Comparison of ENCODE assay signal across 8 cellular contexts in the genomic region with DNA sequence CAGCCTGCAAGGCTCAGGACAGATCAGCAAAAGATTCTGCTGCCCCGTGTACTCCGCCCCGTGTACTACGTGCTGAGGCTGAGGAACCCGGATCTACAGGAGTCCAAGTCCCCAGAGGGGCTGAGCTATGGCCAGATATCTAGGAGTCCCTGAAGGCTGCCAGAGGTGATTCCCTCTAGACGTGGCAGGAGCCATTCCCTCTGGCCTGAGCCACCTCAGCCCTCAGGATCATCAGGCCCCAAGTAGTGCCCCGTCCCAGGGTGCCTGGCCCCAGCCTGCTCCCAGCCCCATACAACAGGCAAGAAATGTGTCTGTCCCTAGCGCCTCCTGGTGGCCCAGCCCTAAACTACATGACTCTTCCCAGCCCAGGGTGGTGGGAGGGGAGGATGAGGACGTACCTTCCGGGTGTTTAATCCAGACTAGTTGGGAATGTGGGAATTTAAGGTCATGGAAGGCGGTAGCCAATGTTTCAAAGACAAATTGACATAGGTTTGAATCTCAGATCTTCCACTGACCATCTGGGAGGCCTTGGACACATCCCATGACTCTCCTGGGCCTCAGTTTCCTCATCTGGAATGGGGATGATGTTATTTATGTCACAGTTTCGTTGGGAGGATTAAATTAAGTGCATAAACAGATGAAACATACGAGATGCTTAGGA. TPM values are rescaled to one million over a fixed set of nuclear protein-coding genes. Genes with fewer than 3 reads are reported as not detected.
DNase-seq lines count a peak whose midpoint lies in the region; ATAC-seq, FAIRE-seq and TF ChIP-seq lines count a peak whose summit lies in the region.

No MANE protein-coding gene starts in this region.

- no peaks in the 10 kb centered on the region for H3K9me2 ChIP-seq in MM.1S (replicated peaks; ENCODE audit: insufficient read depth, low read length)
- no peaks in the 10 kb centered on the region for H3K9me2 ChIP-seq in SU-DHL-6 (replicated peaks; ENCODE audit: insufficient read depth, low read length)

- FAIRE-seq in A549 (lab: Jason Lieb, UNC), result no peak

- CTCF ChIA-PET in A549 (lab: Yijun Ruan, JAX), result interaction anchor here (0.6 to 16.2 kb wide), 27 partner anchors 10 to 355 kb away, joined by 3 to 322 read pairs (median 4); a partner anchor contains a TSS

- DNase-seq in A549 (ENCODE audit: low read depth in 1 of 2, low spot score in 1 of 2), result peak; percentile 86 to 95
- peak; percentile 45 for DNase-seq in MM.1S
- peak; percentile 88 for DNase-seq in activated naive CD8-positive, alpha-beta T cell treated with anti-CD3 and anti-CD28 coated beads, Interleukin-2, amount 10 ng/mL, durations not matched to agents 7 days and 5 days
- peak; percentile 84 to 93 (median 89) for DNase-seq in heart left ventricle
- peak; percentile 86 for DNase-seq in retina
- DNase-seq in vagina (ENCODE audit: extremely low spot score in 2 of 2), result no peak

- intact Hi-C loops in heart left ventricle (cut with DNase I) (loop anchor here in 8 of 10 donors (1.0 to 10.0 kb wide), 16 partner anchors 43 to 496 kb away; a partner anchor contains a TSS), vagina (cut with DNase I) (loop anchor here (2.0 kb wide), 1 partner anchor 272 kb away; no protein-coding TSS in a partner anchor)

- H3K9me3 Mint-ChIP-seq in activated naive CD8-positive, alpha-beta T cell treated with anti-CD3 and anti-CD28 coated beads, Interleukin-2, amount 10 ng/mL, durations not matched to agents 7 days and 5 days, result no peaks in the 10 kb centered on the region

- no peak overlapping the region for H3K4me3 ChIP-seq in A549
- H3K4me3 ChIP-seq in MM.1S (ENCODE audit: low read length), result no peak overlapping the region
- H3K4me3 ChIP-seq in SU-DHL-6 (ENCODE audit: insufficient read depth, low read length, poor library complexity, severe bottlenecking), result no peak overlapping the region
- H3K4me3 ChIP-seq in heart left ventricle, result no peak overlapping the region
- H3K4me3 ChIP-seq in vagina, result no peak overlapping the region

- WGBS in A549 (ENCODE audit: missing lambda C conversion rate), result 38% methylated on average over 12 of the region's 13 CpGs
- 12 to 29% (median 23%) methylated on average over 11 to 13 of the region's 13 CpGs for WGBS in heart left ventricle, 4 donors

- POLR2A ChIA-PET in A549 (lab: Yijun Ruan, JAX), result no interaction called here
- POLR2A ChIA-PET in activated naive CD8-positive, alpha-beta T cell treated with anti-CD3 and anti-CD28 coated beads, Interleukin-2, amount 10 ng/mL, durations not matched to agents 7 days and 5 days (lab: Charles Lee), result interaction anchor here (0.6 to 1.3 kb wide), 2 partner anchors 270 to 282 kb away, joined by 3 to 5 read pairs; a partner anchor contains a TSS

- H3K4me1 ChIP-seq in A549, result peaks cover 62% of the 10 kb centered on the region
- no peaks in the 10 kb centered on the region for H3K4me1 ChIP-seq in MM.1S (ENCODE audit: low read length)
- peaks cover 0 to 40% (median 17%) of the 10 kb centered on the region in 12 donors for H3K4me1 ChIP-seq in heart left ventricle
- peaks cover 24% of the 10 kb centered on the region for H3K4me1 ChIP-seq in vagina

- H3K27ac ChIP-seq in A549 (peak overlapping the region; percentile 91 to 94), MM.1S (ENCODE audit: low read length) (no peak overlapping the region), SU-DHL-6 (ENCODE audit: low read depth, low read length) (no peak overlapping the region), heart left ventricle (peak overlapping the region in 8 of 12 donors; percentile 0 to 79 (median 54)), vagina (peak overlapping the region; percentile 64)

- ATAC-seq in A549, result peak; percentile 83 to 94
- ATAC-seq in GM18517 (IDR thresholded peaks at IDR 0.05; ENCODE audit: unreplicated experiment), result peak; percentile 49
- ATAC-seq in activated naive CD8-positive, alpha-beta T cell treated with anti-CD3 and anti-CD28 coated beads, Interleukin-2, amount 10 ng/mL, durations not matched to agents 7 days and 5 days (ENCODE audit: low read depth), result peak; percentile 83
- peak; percentile 85 to 91 (median 89) for ATAC-seq in heart left ventricle

- H4K20me1 ChIP-seq in MM.1S (ENCODE audit: insufficient read depth, low read length), result no peaks in the 10 kb centered on the region
- no peaks in the 10 kb centered on the region for H4K20me1 ChIP-seq in SU-DHL-6 (ENCODE audit: low read depth, low read length)

- TF ChIP-seq POLR2A in A549 (IDR thresholded peaks at IDR 0.05; ENCODE audit: low read length) (no peak), heart left ventricle (IDR thresholded peaks at IDR 0.05) (peak in 1 of 2 donors; percentile 36), vagina (IDR thresholded peaks at IDR 0.05) (no peak)

- H3K4me2 ChIP-seq in A549 (peak overlapping the region; percentile 46), MM.1S (ENCODE audit: low read depth, low read length) (no peak overlapping the region), SU-DHL-6 (ENCODE audit: low read depth, low read length, poor library complexity, severe bottlenecking) (no peak overlapping the region)

- TF ChIP-seq CTCF in A549 (IDR thresholded peaks at IDR 0.05) (peak; percentile 88), MM.1S (IDR thresholded peaks at IDR 0.05; ENCODE audit: low read length) (peak; percentile 86), SU-DHL-6 (IDR thresholded peaks at IDR 0.05; ENCODE audit: insufficient read depth, low read length, poor library complexity, severe bottlenecking) (peak; percentile 86), heart left ventricle (IDR thresholded peaks at IDR 0.05) (peak; percentile 86 to 96 (median 92)), vagina (IDR thresholded peaks at IDR 0.05) (peak; percentile 89 to 99 (median 98))

- H3K27me3 Mint-ChIP-seq in activated naive CD8-positive, alpha-beta T cell treated with anti-CD3 and anti-CD28 coated beads, Interleukin-2, amount 10 ng/mL, durations not matched to agents 7 days and 5 days, result peaks cover 8% of the 10 kb centered on the region

- H3K27me3 ChIP-seq in MM.1S (replicated peaks; ENCODE audit: insufficient read depth, low read length) (peaks cover 11% of the 10 kb centered on the region; the same call in 1 of the 2 replicates), SU-DHL-6 (ENCODE audit: low read length) (no peaks in the 10 kb centered on the region), heart left ventricle (no peaks in the 10 kb centered on the region), vagina (no peaks in the 10 kb centered on the region)

- no peak overlapping the region for H3K4me3 Mint-ChIP-seq in activated naive CD8-positive, alpha-beta T cell treated with anti-CD3 and anti-CD28 coated beads, Interleukin-2, amount 10 ng/mL, durations not matched to agents 7 days and 5 days

- H3K9ac ChIP-seq in MM.1S (ENCODE audit: low read length) (no peak overlapping the region), SU-DHL-6 (ENCODE audit: low read length) (no peak overlapping the region)

- no peak for TF ChIP-seq EP300 in A549 (IDR thresholded peaks at IDR 0.05)

- no peaks in the 10 kb centered on the region for H3K9me3 ChIP-seq in A549
- H3K9me3 ChIP-seq in MM.1S (replicated peaks; ENCODE audit: insufficient read depth, low read length), result no peaks in the 10 kb centered on the region
- no peaks in the 10 kb centered on the region for H3K9me3 ChIP-seq in SU-DHL-6 (ENCODE audit: insufficient read depth, low read length)
- no peaks in the 10 kb centered on the region for H3K9me3 ChIP-seq in heart left ventricle
- no peaks in the 10 kb centered on the region for H3K9me3 ChIP-seq in vagina

- no peaks in the 10 kb centered on the region for H3K79me2 ChIP-seq in MM.1S (ENCODE audit: low read length)
- H3K79me2 ChIP-seq in SU-DHL-6 (ENCODE audit: insufficient read depth, low read length), result no peaks in the 10 kb centered on the region

- H3F3A ChIP-seq in MM.1S (ENCODE audit: insufficient read depth, low read length) (no peaks in the 10 kb centered on the region), SU-DHL-6 (ENCODE audit: insufficient read depth) (no peaks in the 10 kb centered on the region)

- no peak overlapping the region for H3K27ac Mint-ChIP-seq in activated naive CD8-positive, alpha-beta T cell treated with anti-CD3 and anti-CD28 coated beads, Interleukin-2, amount 10 ng/mL, durations not matched to agents 7 days and 5 days

- peak; percentile 97 to 99 for TF ChIP-seq RAD21 in A549 (conservative IDR thresholded peaks at IDR 0.05 in 1 of 2, IDR thresholded peaks at IDR 0.05 in 1 of 2)

- peaks cover 25% of the 10 kb centered on the region for H3K4me1 Mint-ChIP-seq in activated naive CD8-positive, alpha-beta T cell treated with anti-CD3 and anti-CD28 coated beads, Interleukin-2, amount 10 ng/mL, durations not matched to agents 7 days and 5 days

- peaks cover 6% of the 10 kb centered on the region for H3K36me3 Mint-ChIP-seq in activated naive CD8-positive, alpha-beta T cell treated with anti-CD3 and anti-CD28 coated beads, Interleukin-2, amount 10 ng/mL, durations not matched to agents 7 days and 5 days

- H3K36me3 ChIP-seq in MM.1S (replicated peaks; ENCODE audit: insufficient read depth, low read length) (no peaks in the 10 kb centered on the region), SU-DHL-6 (ENCODE audit: low read length) (no peaks in the 10 kb centered on the region), heart left ventricle (no peaks in the 10 kb centered on the region), vagina (no peaks in the 10 kb centered on the region)

- H2AFZ ChIP-seq in MM.1S (ENCODE audit: low read length), result no peak overlapping the region
- no peak overlapping the region for H2AFZ ChIP-seq in SU-DHL-6 (ENCODE audit: low read depth, low read length, severe bottlenecking)

TF ChIP-seq in A549, 52 proteins besides CTCF, POLR2A, EP300 and RAD21 (continues in another document):
- TF ChIP-seq RNF2 (IDR thresholded peaks at IDR 0.05; ENCODE audit: borderline replicate concordance, low read depth) (no peak), MAZ (IDR thresholded peaks at IDR 0.05; ENCODE audit: borderline replicate concordance, low read depth, low read length) (0 out of 2 replicates have a peak, but pooled peaks have one; percentile 63), FOSL2 (IDR thresholded peaks at IDR 0.05) (no peak), FOSL2 (CRISPR knock-in tag; IDR thresholded peaks at IDR 0.05) (peak; percentile 25; the same call in 1 of the 2 replicates), HOXB5 (CRISPR knock-in tag; IDR thresholded peaks at IDR 0.05) (0 out of 2 replicates have a peak, but pooled peaks have one; percentile 42), POLR2AphosphoS2 (conservative IDR thresholded peaks at IDR 0.05; ENCODE audit: low read length) (no peak), BHLHE40 (IDR thresholded peaks at IDR 0.05; ENCODE audit: low read depth, low read length) (no peak), CBX8 (IDR thresholded peaks at IDR 0.05) (no peak)

RNA-seq across cellular contexts. Expression of a gene that starts 49.4 kb away (rescaled TPM):
- 21.8 and 23.2 TPM in 2 replicates for polyA plus RNA-seq in A549 (2011; rRNA removed)
- polyA plus RNA-seq in A549 (2012; cell fraction: cytosol; rRNA removed), result 17.7 and 21.9 TPM in 2 replicates
- polyA plus RNA-seq in A549 (2012; cell fraction: nucleus; rRNA removed), result 22.1 and 27.5 TPM in 2 replicates
- polyA plus RNA-seq in A549 (2017; fragmentation: RNase III; extraction: RNeasy Plus Mini Kit Qiagen cat#74134 plus additional on column Dnase treatment), result 24.3 to 26.7 TPM (median 25.6 TPM) in 3 replicates
- 15.7 and 16.0 TPM in 2 replicates for polyA minus RNA-seq in A549 (2011; rRNA and poly(A)+ RNA removed)
- 10 to 100 TPM; 65.9 to 67.3 TPM for total RNA-seq in activated naive CD8-positive, alpha-beta T cell treated with anti-CD3 and anti-CD28 coated beads, Interleukin-2, amount 10 ng/mL, durations not matched to agents 7 days and 5 days
- 10 to 100 TPM; 24.2 to 63.3 (median 32.0) TPM for total RNA-seq in heart left ventricle
- polyA plus RNA-seq in heart left ventricle, result 10 to 100 TPM; 18.5 to 93.8 TPM
- 25.3 TPM for total RNA-seq in vagina

Comparison
In these comparisons a context has a peak if more than half of its experiments do, and no peak if none do; other contexts are left out.
1. DNase-seq: peak in A549 (2 of 2), MM.1S (single experiment), activated naive CD8-positive, alpha-beta T cell treated with anti-CD3 and anti-CD28 coated beads, Interleukin-2, amount 10 ng/mL, durations not matched to agents 7 days and 5 days (single experiment), heart left ventricle (5 of 5) and retina (single experiment); none in vagina (0 of 2).
2. H3K27ac ChIP-seq: peak in A549 (2 of 2), heart left ventricle (8 of 12) and vagina (single experiment); none in MM.1S (single experiment) and SU-DHL-6 (single experiment).
3. Peak in every context shown above with its lines, with median percentiles within 50 percentile points of each other: ATAC-seq and CTCF ChIP-seq.